In the genomic region with DNA sequence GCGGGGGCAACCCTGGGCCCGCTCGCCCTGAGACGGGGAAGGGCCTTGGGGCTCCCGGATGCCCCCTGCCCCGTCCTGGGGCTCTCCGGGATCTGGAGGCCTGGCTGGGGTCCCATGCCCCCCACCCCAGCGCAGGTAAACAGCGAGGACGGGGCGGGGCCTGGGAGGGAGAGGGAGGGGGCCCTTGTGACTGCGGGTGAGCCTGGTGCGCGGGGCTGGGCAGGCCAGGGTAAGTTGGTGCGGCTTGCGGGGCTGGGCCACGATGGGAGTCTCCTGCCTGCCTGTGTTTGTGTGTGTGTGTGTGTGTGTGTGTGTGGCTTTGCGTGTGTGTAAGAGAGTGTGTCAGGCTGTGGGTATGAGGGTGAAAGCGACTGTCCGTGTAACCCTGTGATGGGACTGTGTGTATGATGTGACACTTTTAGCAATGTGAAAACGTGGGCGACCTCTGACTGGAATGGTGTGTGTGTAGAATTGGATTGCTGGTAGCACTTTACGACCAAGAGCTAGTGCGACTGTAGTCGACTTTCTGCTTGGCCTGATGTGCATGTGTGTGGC, we compare ENCODE assay signal across 10 cellular contexts. TPM values are rescaled to one million over a fixed set of nuclear protein-coding genes. Genes with fewer than 3 reads are reported as not detected.
DNase-seq lines count a peak whose midpoint lies in the region; ATAC-seq and TF ChIP-seq lines count a peak whose summit lies in the region.
"Had no signal": no experiment of that assay in that cellular context is flagged by ENCODE, and none has a peak within 500 bp of the region (broad histone marks: within the 10 kb centered on the region; RNA-seq: fewer than 3 reads in every experiment).

No MANE protein-coding gene starts in this region.

- no peaks in the 10 kb centered on the region for H3K36me3 Mint-ChIP-seq in natural killer cell
- no peaks in the 10 kb centered on the region for H3K36me3 Mint-ChIP-seq in natural killer cell treated with Interleukin-12 subunit alpha and Interleukin-12 subunit beta and Interleukin-15 and Interleukin-18, amount 100 ng/mL, for 72 hours

- H3K27ac ChIP-seq in body of pancreas (peak overlapping the region in 2 of 4 donors; percentile 29 to 38), transverse colon (no peak overlapping the region)

- 6 to 13% methylated on average over 7 to 17 of the region's 25 CpGs for WGBS in body of pancreas, 2 donors
- 11% methylated on average over 23 of the region's 25 CpGs; no CpG with 5 or more reads in 1 of the 2 donors for WGBS in transverse colon (ENCODE audit: low coverage in 1 of 2), 2 donors

- no peak overlapping the region for H3K4me3 Mint-ChIP-seq in natural killer cell
- H3K4me3 Mint-ChIP-seq in natural killer cell treated with Interleukin-12 subunit alpha and Interleukin-12 subunit beta and Interleukin-15 and Interleukin-18, amount 100 ng/mL, for 72 hours: no peak overlapping the region

- no peaks in the 10 kb centered on the region for H3K27me3 ChIP-seq in body of pancreas
- peaks cover 69% of the 10 kb centered on the region for H3K27me3 ChIP-seq in transverse colon

- H3K27ac Mint-ChIP-seq in natural killer cell: no peak overlapping the region
- H3K27ac Mint-ChIP-seq in natural killer cell treated with Interleukin-12 subunit alpha and Interleukin-12 subunit beta and Interleukin-15 and Interleukin-18, amount 100 ng/mL, for 72 hours: no peak overlapping the region

- ATAC-seq in natural killer cell: peak in 2 of 3 donors; percentile 24 to 33
- no peak for ATAC-seq in natural killer cell treated with Interleukin-12 subunit alpha and Interleukin-12 subunit beta and Interleukin-15 and Interleukin-18, amount 100 ng/mL, for 72 hours
- peak; percentile 52 for ATAC-seq in body of pancreas
- ATAC-seq in HG03175 (IDR thresholded peaks at IDR 0.05; ENCODE audit: unreplicated experiment): no peak
- ATAC-seq in GM21619 (IDR thresholded peaks at IDR 0.05; ENCODE audit: unreplicated experiment): no peak

- intact Hi-C loops in natural killer cell (cut with micrococcal nuclease): no loop called here
- intact Hi-C loops in body of pancreas (cut with DNase I): no loop called here
- intact Hi-C loops in transverse colon (cut with DNase I; ENCODE audit: low total_unique reads): loop anchor here (10.0 kb wide), 1 partner anchor 236 kb away; no protein-coding TSS in a partner anchor

- peaks cover 10 to 12% of the 10 kb centered on the region in 2 donors for H3K4me1 Mint-ChIP-seq in natural killer cell
- H3K4me1 Mint-ChIP-seq in natural killer cell treated with Interleukin-12 subunit alpha and Interleukin-12 subunit beta and Interleukin-15 and Interleukin-18, amount 100 ng/mL, for 72 hours (ENCODE audit: low read depth in 2 of 2): peaks cover 5 to 7% of the 10 kb centered on the region in 2 donors

- no peaks in the 10 kb centered on the region for H3K9me3 Mint-ChIP-seq in natural killer cell
- H3K9me3 Mint-ChIP-seq in natural killer cell treated with Interleukin-12 subunit alpha and Interleukin-12 subunit beta and Interleukin-15 and Interleukin-18, amount 100 ng/mL, for 72 hours: no peaks in the 10 kb centered on the region

- H3K27me3 Mint-ChIP-seq in natural killer cell (ENCODE audit: low read depth in 2 of 2): peaks cover 8 to 18% of the 10 kb centered on the region in 2 donors
- peaks cover 8 to 15% of the 10 kb centered on the region in 2 donors for H3K27me3 Mint-ChIP-seq in natural killer cell treated with Interleukin-12 subunit alpha and Interleukin-12 subunit beta and Interleukin-15 and Interleukin-18, amount 100 ng/mL, for 72 hours

- in situ Hi-C loops in transverse colon (cut with MboI; ENCODE audit: low pct_ligation_motif_present in 1 of 4, low pct_unique_long_range_greater_than_20kb in 1 of 4, low sequenced_read_pairs in 3 of 4): no loop called here

- DNase-seq in natural killer cell (no peak), body of pancreas (peak; percentile 20 to 41 (median 38)), left kidney (ENCODE audit: low read depth, low spot score) (peak; percentile 33), transverse colon (no peak), SIG-M5 (lab: John Stamatoyannopoulos, UW) (no peak)
- DNase-seq in natural killer cell treated with Interleukin-12 subunit alpha and Interleukin-12 subunit beta and Interleukin-15 and Interleukin-18, amount 100 ng/mL, for 72 hours (ENCODE audit: low spot score): no peak
- DNase-seq: DMS79 had no signal

- TF ChIP-seq CTCF in natural killer cell (IDR thresholded peaks at IDR 0.05) (no peak), body of pancreas (IDR thresholded peaks at IDR 0.05) (no peak), transverse colon (IDR thresholded peaks at IDR 0.05) (no peak)

- H3K9me3 ChIP-seq in body of pancreas (no peaks in the 10 kb centered on the region), transverse colon (no peaks in the 10 kb centered on the region)

- H3K4me3 ChIP-seq in body of pancreas: peak overlapping the region in 1 of 2 donors; percentile 22
- H3K4me3 ChIP-seq in transverse colon: peak overlapping the region in 2 of 4 donors; percentile 22 to 27

- TF ChIP-seq EP300 in transverse colon (IDR thresholded peaks at IDR 0.05; ENCODE audit: low read depth): no peak

- H3K36me3 ChIP-seq in body of pancreas (replicated peaks in 1 of 2; ENCODE audit: insufficient read depth in 1 of 2, low read depth in 2 of 2): no peaks in the 10 kb centered on the region
- H3K36me3 ChIP-seq in transverse colon: no peaks in the 10 kb centered on the region

- peak in 1 of 3 donors; percentile 29 for TF ChIP-seq POLR2A in body of pancreas (IDR thresholded peaks at IDR 0.05)
- TF ChIP-seq POLR2A in transverse colon (IDR thresholded peaks at IDR 0.05): no peak

- H3K4me1 ChIP-seq in body of pancreas (peaks cover 18% of the 10 kb centered on the region), transverse colon (peaks cover 0 to 12% (median 8%) of the 10 kb centered on the region in 4 donors)

RNA-seq across cellular contexts. Expression of a gene that starts 0.4 kb away (rescaled TPM):
- total RNA-seq in natural killer cell (not detected), body of pancreas (10 to 100 TPM in 1 of 2 donors, 1 to 10 TPM in 1; 1.3 to 11.7 TPM), transverse colon (not detected)
- total RNA-seq in natural killer cell treated with Interleukin-12 subunit alpha and Interleukin-12 subunit beta and Interleukin-15 and Interleukin-18, amount 100 ng/mL, for 72 hours: not detected

RNA-seq across cellular contexts. Expression of a gene that starts 18.3 kb away (rescaled TPM):
- total RNA-seq in natural killer cell (not detected), body of pancreas (not detected), transverse colon (10 to 100 TPM in 2 of 4 donors, 1 to 10 TPM in 1, not detected in 1; 4.0 to 32.2 (median 27.9) TPM)
- under 1 TPM in 1 of 2 donors, not detected in 1; 0.29 TPM for total RNA-seq in natural killer cell treated with Interleukin-12 subunit alpha and Interleukin-12 subunit beta and Interleukin-15 and Interleukin-18, amount 100 ng/mL, for 72 hours
- total RNA-seq: renal cortical epithelial cell had no signal

RNA-seq across cellular contexts. Expression of a gene that starts 29.4 kb away (rescaled TPM):
- total RNA-seq in natural killer cell (10 to 100 TPM; 13.4 to 22.3 (median 14.9) TPM), body of pancreas (10 to 100 TPM in 1 of 2 donors, 1 to 10 TPM in 1; 7.8 to 29.3 TPM), transverse colon (10 to 100 TPM in 1 of 4 donors, 1 to 10 TPM in 3; 3.0 to 46.2 (median 9.2) TPM)
- total RNA-seq in natural killer cell treated with Interleukin-12 subunit alpha and Interleukin-12 subunit beta and Interleukin-15 and Interleukin-18, amount 100 ng/mL, for 72 hours: 10 to 100 TPM; 18.1 to 44.0 TPM

Comparison
In these comparisons a context has a peak if more than half of its experiments do, and no peak if none do; other contexts are left out.
1. ATAC-seq: peak in natural killer cell (2 of 3) and body of pancreas (single experiment); none in natural killer cell treated with Interleukin-12 subunit alpha and Interleukin-12 subunit beta and Interleukin-15 and Interleukin-18, amount 100 ng/mL, for 72 hours (0 of 2), HG03175 (single experiment) and GM21619 (single experiment).
2. DNase-seq: peak in body of pancreas (4 of 4) and left kidney (single experiment); none in natural killer cell (single experiment), natural killer cell treated with Interleukin-12 subunit alpha and Interleukin-12 subunit beta and Interleukin-15 and Interleukin-18, amount 100 ng/mL, for 72 hours (single experiment), transverse colon (single experiment) and SIG-M5 (single experiment).